In the genomic region with DNA sequence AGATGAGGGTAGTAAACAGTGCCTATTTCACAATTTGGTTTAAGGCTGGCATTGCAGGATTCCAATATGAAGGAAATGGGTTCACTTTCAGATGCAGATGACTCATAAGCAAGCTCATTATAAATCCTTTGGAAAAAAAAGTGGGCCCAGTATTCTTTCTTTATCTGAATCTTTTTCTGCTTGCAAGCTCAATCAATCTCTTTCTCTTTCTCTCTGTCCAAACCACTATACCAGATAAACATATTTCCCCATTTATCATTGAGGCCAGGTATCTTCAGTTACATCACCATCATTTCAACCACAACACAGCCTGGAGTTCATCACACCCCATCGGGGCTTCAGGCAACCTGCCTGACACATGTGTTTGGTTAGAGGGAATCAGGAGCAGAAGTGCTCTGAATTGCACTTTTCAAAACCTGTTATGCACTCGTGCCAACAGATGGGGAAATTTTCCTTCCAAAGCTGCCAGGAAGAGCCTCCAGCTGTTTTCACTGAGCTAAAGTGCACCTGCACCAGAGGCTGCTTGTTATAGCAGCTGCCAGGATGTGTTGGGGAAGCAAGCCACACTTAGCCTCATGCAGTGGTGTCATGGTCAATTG, we compare ENCODE assay signal across 14 cellular contexts. TPM values are rescaled to one million over a fixed set of nuclear protein-coding genes. Genes with fewer than 3 reads are reported as not detected.
DNase-seq lines count a peak whose midpoint lies in the region; ATAC-seq and TF ChIP-seq lines count a peak whose summit lies in the region.
"Had no signal": no experiment of that assay in that cellular context is flagged by ENCODE, and none has a peak within 500 bp of the region (broad histone marks: within the 10 kb centered on the region; RNA-seq: fewer than 3 reads in every experiment).

No MANE protein-coding gene starts in this region.

- H3K27ac ChIP-seq in ACC112 (ENCODE audit: low read depth, low read length): no peak overlapping the region
- no peak overlapping the region for H3K27ac ChIP-seq in colonic mucosa
- H3K27ac ChIP-seq: C4-2B had no signal

- no peak for TF ChIP-seq CTCF in colonic mucosa (IDR thresholded peaks at IDR 0.05)

- H3K27me3 ChIP-seq in ACC112 (ENCODE audit: insufficient read depth, low read length): no peaks in the 10 kb centered on the region
- no peaks in the 10 kb centered on the region for H3K27me3 ChIP-seq in colonic mucosa

- intact Hi-C loops in colonic mucosa (cut with DNase I): no loop called here

- no peaks in the 10 kb centered on the region for H3K9me3 ChIP-seq in colonic mucosa

- no peak overlapping the region for H3K9ac ChIP-seq in colonic mucosa (ENCODE audit: low read depth in 2 of 2, low read length in 2 of 2)

- H3K36me3 ChIP-seq in ACC112 (ENCODE audit: insufficient read depth, low read length) (no peaks in the 10 kb centered on the region), colonic mucosa (no peaks in the 10 kb centered on the region)

- DNase-seq in H4 (ENCODE audit: low spot score) (peak; percentile 42), RPMI8226 (peak; percentile 66), fibroblast of the conjunctiva (ENCODE audit: low read depth) (peak; percentile 58), mesenteric fat pad (ENCODE audit: low spot score) (no peak), colonic mucosa (no peak)
- DNase-seq: activated T-cell treated with anti-CD3 and anti-CD28 coated beads, Interleukin-2, amount 50 U/mL, for 48 hours; naive thymus-derived CD8-positive, alpha-beta T cell; NCI-H774; stimulated activated CD4-positive, alpha-beta T cell treated with anti-CD3 and anti-CD28 coated beads, Interleukin-15, amount 100 ng/mL, for 24 hours; stimulated activated naive B cell treated with anti-CD40 and anti-IgM and Interleukin-4, amounts not matched to agents 10 μg/mL and 1 μg/mL and 100 μg/mL, for 72 hours had no signal

- H3K79me2 ChIP-seq in ACC112 (ENCODE audit: control insufficient read depth, insufficient read depth, low read length, unreplicated experiment): no peaks in the 10 kb centered on the region

- ATAC-seq in HG02938 (IDR thresholded peaks at IDR 0.05; ENCODE audit: unreplicated experiment): no peak
- no peak for ATAC-seq in HG03442 (IDR thresholded peaks at IDR 0.05; ENCODE audit: unreplicated experiment)
- ATAC-seq: naive thymus-derived CD8-positive, alpha-beta T cell; stimulated activated naive B cell treated with anti-CD40 and anti-IgM and Interleukin-4, amounts not matched to agents 10 μg/mL and 1 μg/mL and 100 μg/mL, for 72 hours had no signal

- peaks cover 9% of the 10 kb centered on the region for H3K4me1 ChIP-seq in ACC112 (ENCODE audit: control insufficient read depth, insufficient read depth, low read length, unreplicated experiment)
- H3K4me1 ChIP-seq in colonic mucosa: no peaks in the 10 kb centered on the region

- no peak overlapping the region for H3K4me3 ChIP-seq in ACC112 (ENCODE audit: low read depth, low read length)
- H3K4me3 ChIP-seq in colonic mucosa: no peak overlapping the region

- H2AFZ ChIP-seq in ACC112 (ENCODE audit: low read length, unreplicated experiment): peak overlapping the region; percentile 71

RNA-seq across cellular contexts. Expression of gene MAMDC2, which starts 30.0 kb away (rescaled TPM):
- not detected in 2 replicates for total RNA-seq in H4 (2014; rRNA removed; shearing (Covaris generic))
- total RNA-seq in mesenteric fat pad: 3.7 TPM
- 1 to 10 TPM; 2.3 to 7.0 TPM for total RNA-seq in colonic mucosa
- total RNA-seq: naive thymus-derived CD8-positive, alpha-beta T cell had no signal

Comparison
In these comparisons a context has a peak if more than half of its experiments do, and no peak if none do; other contexts are left out.
1. DNase-seq: peak in H4 (single experiment), RPMI8226 (single experiment) and fibroblast of the conjunctiva (single experiment); none in mesenteric fat pad (single experiment) and colonic mucosa (single experiment).